Comparison of ENCODE assay signal across 26 cellular contexts in genomic region chr2:101368371-101368770, GRCh38.
"Had no signal": no experiment of that assay in that cellular context is flagged by ENCODE, and none has a peak within 500 bp of the region (broad histone marks: within the 10 kb centered on the region; RNA-seq: fewer than 3 reads in every experiment).

No MANE protein-coding gene starts in this region.

- H3K27ac ChIP-seq: breast epithelium, esophagus muscularis mucosa, left ventricle myocardium inferior, skin epidermis, thoracic aorta, uterus had no signal

- H3K4me3 Mint-ChIP-seq: activated CD8-positive, alpha-beta memory T cell treated with anti-CD3 and anti-CD28 coated beads, Interleukin-2, amount 10 ng/mL, durations not matched to agents 7 days and 5 days; activated CD8-positive, alpha-beta T cell treated with anti-CD3 and anti-CD28 coated beads, Interleukin-2, amount 10 ng/mL, durations not matched to agents 7 days and 5 days; activated naive CD4-positive, alpha-beta T cell treated with anti-CD3 and anti-CD28 coated beads, Interleukin-2, amount 50 U/mL, for 24 hours; activated naive CD8-positive, alpha-beta T cell treated with anti-CD3 and anti-CD28 coated beads, Interleukin-2, amount 50 U/mL, for 24 hours; dendritic cell treated with granulocyte-macrophage colony-stimulating factor and Interleukin-4, amounts not matched to agents 40 ng/mL and 50 ng/mL, for 4 days; natural killer cell treated with Interleukin-12 subunit alpha and Interleukin-12 subunit beta and Interleukin-15 and Interleukin-18, amount 100 ng/mL, for 72 hours; WTC11 had no signal

- H3K9me3 Mint-ChIP-seq: activated naive CD4-positive, alpha-beta T cell treated with anti-CD3 and anti-CD28 coated beads, Interleukin-2, amount 50 U/mL, for 24 hours; dendritic cell treated with granulocyte-macrophage colony-stimulating factor and Interleukin-4, amounts not matched to agents 40 ng/mL and 50 ng/mL, for 4 days; natural killer cell treated with Interleukin-12 subunit alpha and Interleukin-12 subunit beta and Interleukin-15 and Interleukin-18, amount 100 ng/mL, for 72 hours had no signal

- H3K4me1 ChIP-seq: breast epithelium, esophagus muscularis mucosa, uterus had no signal

- DNase-seq: activated CD4-positive, alpha-beta T cell treated with anti-CD3 and anti-CD28 coated beads for 1 hour; activated CD4-positive, alpha-beta T cell treated with anti-CD3 and anti-CD28 coated beads, Interleukin-2, amount 50 U/mL, for 1 hour; activated CD8-positive, alpha-beta memory T cell treated with anti-CD3 and anti-CD28 coated beads, Interleukin-2, amount 10 ng/mL, durations not matched to agents 7 days and 5 days; activated CD8-positive, alpha-beta T cell treated with anti-CD3 and anti-CD28 coated beads, Interleukin-2, amount 10 ng/mL, durations not matched to agents 7 days and 5 days; activated naive CD8-positive, alpha-beta T cell treated with anti-CD3 and anti-CD28 coated beads, Interleukin-2, amount 50 U/mL, for 24 hours; activated T-cell treated with anti-CD3 and anti-CD28 coated beads, Interleukin-2, amount 50 U/mL, for 48 hours; central memory CD4-positive, alpha-beta T cell; foreskin melanocyte; islet precursor cell; left ventricle myocardium inferior; mucosa of descending colon; stimulated activated CD4-positive, alpha-beta T cell treated with anti-CD3 and anti-CD28 coated beads, Interleukin-12 subunit alpha, Interleukin-12 subunit beta, amount 100 ng/mL, for 4 hours; stimulated activated CD4-positive, alpha-beta T cell treated with anti-CD3 and anti-CD28 coated beads, Interleukin-4, amount 100 ng/mL, for 1 hour; stimulated activated naive CD8-positive, alpha-beta T cell treated with anti-CD3 and anti-CD28 coated beads, Interleukin-15, Interleukin-2, amounts not matched to agents 100 U/mL and 50 U/mL, for 24 hours; T1000; uterus had no signal

- H3K36me3 Mint-ChIP-seq: activated CD8-positive, alpha-beta memory T cell treated with anti-CD3 and anti-CD28 coated beads, Interleukin-2, amount 10 ng/mL, durations not matched to agents 7 days and 5 days; natural killer cell treated with Interleukin-12 subunit alpha and Interleukin-12 subunit beta and Interleukin-15 and Interleukin-18, amount 100 ng/mL, for 72 hours; WTC11 had no signal

- H3K4me3 ChIP-seq: breast epithelium, esophagus muscularis mucosa, left ventricle myocardium inferior, lung, mucosa of descending colon, skin epidermis, thoracic aorta, uterus had no signal

- H3K27me3 ChIP-seq: breast epithelium, esophagus muscularis mucosa, uterus had no signal

- H3K4me1 Mint-ChIP-seq: activated CD8-positive, alpha-beta memory T cell treated with anti-CD3 and anti-CD28 coated beads, Interleukin-2, amount 10 ng/mL, durations not matched to agents 7 days and 5 days; activated naive CD4-positive, alpha-beta T cell treated with anti-CD3 and anti-CD28 coated beads, Interleukin-2, amount 50 U/mL, for 24 hours; activated naive CD8-positive, alpha-beta T cell treated with anti-CD3 and anti-CD28 coated beads, Interleukin-2, amount 50 U/mL, for 24 hours had no signal

- H3K9me3 ChIP-seq: breast epithelium, esophagus muscularis mucosa, thoracic aorta, uterus had no signal

- H3K36me3 ChIP-seq: breast epithelium, esophagus muscularis mucosa, left ventricle myocardium inferior, thoracic aorta, uterus had no signal

- H3K27ac Mint-ChIP-seq: activated CD8-positive, alpha-beta memory T cell treated with anti-CD3 and anti-CD28 coated beads, Interleukin-2, amount 10 ng/mL, durations not matched to agents 7 days and 5 days; activated CD8-positive, alpha-beta T cell treated with anti-CD3 and anti-CD28 coated beads, Interleukin-2, amount 10 ng/mL, durations not matched to agents 7 days and 5 days; activated naive CD4-positive, alpha-beta T cell treated with anti-CD3 and anti-CD28 coated beads, Interleukin-2, amount 50 U/mL, for 24 hours; activated naive CD8-positive, alpha-beta T cell treated with anti-CD3 and anti-CD28 coated beads, Interleukin-2, amount 50 U/mL, for 24 hours; activated T-helper 2 cell treated with anti-CD3 and anti-CD28 coated beads, Interferon-gamma antibody, Interleukin-2, Interleukin-4, amounts not matched to agents 10 μg/mL and 5 μg/mL and 100 μg/mL, durations not matched to agents 14 hours and 24 hours and 36 hours; dendritic cell treated with granulocyte-macrophage colony-stimulating factor and Interleukin-4, amounts not matched to agents 40 ng/mL and 50 ng/mL, for 4 days; natural killer cell treated with Interleukin-12 subunit alpha and Interleukin-12 subunit beta and Interleukin-15 and Interleukin-18, amount 100 ng/mL, for 72 hours; WTC11 had no signal

- H3K27me3 Mint-ChIP-seq: activated naive CD4-positive, alpha-beta T cell treated with anti-CD3 and anti-CD28 coated beads, Interleukin-2, amount 50 U/mL, for 24 hours; activated naive CD8-positive, alpha-beta T cell treated with anti-CD3 and anti-CD28 coated beads, Interleukin-2, amount 50 U/mL, for 24 hours had no signal
